14 cellular contexts compared by ENCODE assay signal in genomic region chr2:191264647-191265079, GRCh38. TPM values are rescaled to one million over a fixed set of nuclear protein-coding genes. Genes with fewer than 3 reads are reported as not detected.
DNase-seq lines count a peak whose midpoint lies in the region; ATAC-seq and TF ChIP-seq lines count a peak whose summit lies in the region.
"Had no signal": no experiment of that assay in that cellular context is flagged by ENCODE, and none has a peak within 500 bp of the region (broad histone marks: within the 10 kb centered on the region; RNA-seq: fewer than 3 reads in every experiment).

No MANE protein-coding gene starts in this region.

- H3F3A ChIP-seq in PC-9 (ENCODE audit: insufficient read depth, low read depth) = no peaks in the 10 kb centered on the region

- peak overlapping the region; percentile 86 for H3K4me3 Mint-ChIP-seq in HFFc6
- no peak overlapping the region for H3K4me3 Mint-ChIP-seq in stimulated activated naive CD8-positive, alpha-beta T cell treated with anti-CD3 and anti-CD28 coated beads, Interleukin-15, amount 100 ng/mL, for 72 hours
- H3K4me3 Mint-ChIP-seq in CD4-positive, alpha-beta T cell = no peak overlapping the region

- H3K4me1 Mint-ChIP-seq in HFFc6 (ENCODE audit: low read depth) = peaks cover 100% of the 10 kb centered on the region
- H3K4me1 Mint-ChIP-seq in stimulated activated naive CD8-positive, alpha-beta T cell treated with anti-CD3 and anti-CD28 coated beads, Interleukin-15, amount 100 ng/mL, for 72 hours = peaks cover 13% of the 10 kb centered on the region
- H3K4me1 Mint-ChIP-seq in CD4-positive, alpha-beta T cell (ENCODE audit: low read depth) = no peaks in the 10 kb centered on the region

- H3K4me1 ChIP-seq in left ventricle myocardium inferior (peaks cover 74% of the 10 kb centered on the region), PC-9 (replicated peaks; ENCODE audit: insufficient read depth) (no peaks in the 10 kb centered on the region)

- H3K27ac Mint-ChIP-seq in HFFc6 = peak overlapping the region; percentile 97
- H3K27ac Mint-ChIP-seq in stimulated activated naive CD8-positive, alpha-beta T cell treated with anti-CD3 and anti-CD28 coated beads, Interleukin-15, amount 100 ng/mL, for 72 hours = no peak overlapping the region
- H3K27ac Mint-ChIP-seq in CD4-positive, alpha-beta T cell = no peak overlapping the region

- no peak overlapping the region for H2AFZ ChIP-seq in PC-9

- no peak overlapping the region for H3K4me2 ChIP-seq in PC-9

- CTCF ChIA-PET in CD4-positive, alpha-beta T cell (lab: Charles Lee) = interaction anchor here (0.7 kb wide), 1 partner anchor 424 kb away, joined by 3 read pairs; no protein-coding TSS in a partner anchor
- CTCF ChIA-PET in PC-9 (lab: Charles Lee) = interaction anchor here (0.7 kb wide), 1 partner anchor 35 kb away, joined by 3 read pairs; no protein-coding TSS in a partner anchor

- H3K27ac ChIP-seq in left ventricle myocardium inferior (replicated peaks) = peak overlapping the region; percentile 76
- H3K27ac ChIP-seq in CD4-positive, alpha-beta T cell (ENCODE audit: low read depth, low read length) = no peak overlapping the region
- no peak overlapping the region for H3K27ac ChIP-seq in PC-9

- H3K27me3 ChIP-seq in left ventricle myocardium inferior (ENCODE audit: low read depth) (no peaks in the 10 kb centered on the region), PC-9 (ENCODE audit: insufficient read depth, low read depth) (no peaks in the 10 kb centered on the region)
- H3K27me3 ChIP-seq in CD4-positive, alpha-beta T cell (ENCODE audit: control insufficient read depth, insufficient read depth, low read length) = no peaks in the 10 kb centered on the region

- peak; percentile 90 for DNase-seq in HFFc6
- DNase-seq in amniotic epithelial cell (ENCODE audit: low read depth) = peak; percentile 76
- no peak for DNase-seq in left ventricle myocardium inferior
- no peak for DNase-seq in stimulated activated naive CD8-positive, alpha-beta T cell treated with anti-CD3 and anti-CD28 coated beads, Interleukin-15, amount 100 ng/mL, for 72 hours
- DNase-seq in CD4-positive, alpha-beta T cell = no peak
- no peak for DNase-seq in effector CD8-positive, alpha-beta T cell (lab: John Stamatoyannopoulos, UW)
- DNase-seq in PC-9 = no peak
- DNase-seq: activated CD8-positive, alpha-beta memory T cell treated with anti-CD3 and anti-CD28 coated beads, Interleukin-2, amount 50 U/mL, for 4 hours; cerebellar nuclear complex; GF-D8; NCI-H446; posterior cingulate gyrus; T-helper 1 cell had no signal

- H3K9me2 ChIP-seq in PC-9 (ENCODE audit: insufficient read depth) = no peaks in the 10 kb centered on the region

- H3K36me3 ChIP-seq in left ventricle myocardium inferior (no peaks in the 10 kb centered on the region), PC-9 (ENCODE audit: low read depth) (no peaks in the 10 kb centered on the region)

- H3K36me3 Mint-ChIP-seq in HFFc6 (ENCODE audit: low read depth) = peaks cover 28% of the 10 kb centered on the region
- H3K36me3 Mint-ChIP-seq in CD4-positive, alpha-beta T cell (ENCODE audit: low read depth) = no peaks in the 10 kb centered on the region

- no TSS peak for BruUV-seq in PC-9 (replicated peaks; lab: Mats Ljungman, UMichigan)

- no peaks in the 10 kb centered on the region for H3K9me3 ChIP-seq in left ventricle myocardium inferior (replicated peaks)
- no peaks in the 10 kb centered on the region for H3K9me3 ChIP-seq in CD4-positive, alpha-beta T cell (ENCODE audit: control insufficient read depth, low read length)
- H3K9me3 ChIP-seq in PC-9 (ENCODE audit: insufficient read depth, low read depth) = no peaks in the 10 kb centered on the region

- no peaks in the 10 kb centered on the region for H3K27me3 Mint-ChIP-seq in HFFc6 (ENCODE audit: insufficient read depth)
- H3K27me3 Mint-ChIP-seq in stimulated activated naive CD8-positive, alpha-beta T cell treated with anti-CD3 and anti-CD28 coated beads, Interleukin-15, amount 100 ng/mL, for 72 hours = no peaks in the 10 kb centered on the region
- H3K27me3 Mint-ChIP-seq in CD4-positive, alpha-beta T cell = no peaks in the 10 kb centered on the region

- H3K9me3 Mint-ChIP-seq in HFFc6 = no peaks in the 10 kb centered on the region
- H3K9me3 Mint-ChIP-seq in stimulated activated naive CD8-positive, alpha-beta T cell treated with anti-CD3 and anti-CD28 coated beads, Interleukin-15, amount 100 ng/mL, for 72 hours = no peaks in the 10 kb centered on the region
- H3K9me3 Mint-ChIP-seq in CD4-positive, alpha-beta T cell = no peaks in the 10 kb centered on the region

- TF ChIP-seq CTCF in HFFc6 (IDR thresholded peaks at IDR 0.05) (no peak), left ventricle myocardium inferior (IDR thresholded peaks at IDR 0.05; ENCODE audit: borderline replicate concordance) (no peak), PC-9 (conservative IDR thresholded peaks at IDR 0.05) (no peak)
- TF ChIP-seq CTCF in CD4-positive, alpha-beta T cell (IDR thresholded peaks at IDR 0.05) = no peak

- H3K79me2 ChIP-seq in PC-9 (ENCODE audit: low read depth) = peaks cover 46% of the 10 kb centered on the region

- POLR2A ChIA-PET in CD4-positive, alpha-beta T cell (lab: Charles Lee) = interaction anchor here (0.6 kb wide), 1 partner anchor 16 kb away, joined by 3 read pairs; no protein-coding TSS in a partner anchor
- POLR2A ChIA-PET in PC-9 (lab: Charles Lee; ENCODE audit: unreplicated experiment) = interaction anchor here (0.7 kb wide), 1 partner anchor 69 kb away, joined by 3 read pairs; no protein-coding TSS in a partner anchor

- ATAC-seq in stimulated activated naive CD8-positive, alpha-beta T cell treated with anti-CD3 and anti-CD28 coated beads, Interleukin-15, amount 100 ng/mL, for 72 hours = peak; percentile 23
- ATAC-seq in CD4-positive, alpha-beta T cell (ENCODE audit: poor library complexity) = no peak
- ATAC-seq in GM21786 (IDR thresholded peaks at IDR 0.05; ENCODE audit: unreplicated experiment) = no peak

- no peaks in the 10 kb centered on the region; the same call in 1 of the 2 replicates for H4K20me1 ChIP-seq in PC-9 (ENCODE audit: insufficient read depth)

- intact Hi-C loops in left ventricle myocardium inferior (cut with micrococcal nuclease) (no loop called here), PC-9 (cut with micrococcal nuclease; ENCODE audit: unreplicated experiment) (no loop called here)
- intact Hi-C loops in CD4-positive, alpha-beta T cell (cut with DNase I, micrococcal nuclease) = no loop called here

- H3K4me3 ChIP-seq in left ventricle myocardium inferior = peak overlapping the region; percentile 35
- H3K4me3 ChIP-seq in PC-9 = no peak overlapping the region

RNA-seq across cellular contexts. Expression of gene MYO1B, which starts 19.5 kb away (rescaled TPM):
- 100 to 1,000 TPM; 214 to 254 (median 236) TPM for total RNA-seq in HFFc6 (2021; fragmentation: NEBNext Ultra II Directional; extraction: Animal tissue kit (Norgen Biotek cat#: 25700))
- total RNA-seq in left ventricle myocardium inferior = 16.2 TPM
- total RNA-seq in CD4-positive, alpha-beta T cell = 1 to 10 TPM in 1 of 2 experiments, under 1 TPM in 1; 0.98 to 1.3 TPM
- 48.5 and 55.0 TPM in 2 replicates for total RNA-seq in PC-9 (2021)

Comparison
In these comparisons a context has a peak if more than half of its experiments do, and no peak if none do; other contexts are left out.
1. DNase-seq: peak in HFFc6 (single experiment) and amniotic epithelial cell (single experiment); none in left ventricle myocardium inferior (single experiment), stimulated activated naive CD8-positive, alpha-beta T cell treated with anti-CD3 and anti-CD28 coated beads, Interleukin-15, amount 100 ng/mL, for 72 hours (0 of 2), CD4-positive, alpha-beta T cell (0 of 10), effector CD8-positive, alpha-beta T cell (single experiment) and PC-9 (0 of 2).